Comparison of ENCODE assay signal across 21 cellular contexts in genomic region chr4:186957952-186958555, GRCh38.
DNase-seq lines count a peak whose midpoint lies in the region; ATAC-seq, FAIRE-seq and TF ChIP-seq lines count a peak whose summit lies in the region.
"Had no signal": no experiment of that assay in that cellular context is flagged by ENCODE, and none has a peak within 500 bp of the region (broad histone marks: within the 10 kb centered on the region; RNA-seq: fewer than 3 reads in every experiment).

No MANE protein-coding gene starts in this region.

- no peaks in the 10 kb centered on the region for H3F3A ChIP-seq in neural progenitor cell (ENCODE audit: low read depth)

- peaks cover 12% of the 10 kb centered on the region for H3K4me1 ChIP-seq in neural progenitor cell
- H3K4me1 ChIP-seq: HAP-1 had no signal

- H3K27ac Mint-ChIP-seq in neural progenitor cell: no peak overlapping the region
- no peak overlapping the region for H3K27ac Mint-ChIP-seq in activated naive CD4-positive, alpha-beta T cell treated with anti-CD3 and anti-CD28 coated beads for 36 hours
- H3K27ac Mint-ChIP-seq: CD14-positive monocyte had no signal

- CTCF ChIA-PET in activated naive CD4-positive, alpha-beta T cell treated with anti-CD3 and anti-CD28 coated beads for 36 hours (lab: Charles Lee): no interaction called here
- CTCF ChIA-PET in GM10248 (lab: Yijun Ruan, JAX): no interaction called here

- DNase-seq in EH (ENCODE audit: low read depth) (peak; percentile 41), RCC 7860 (ENCODE audit: low spot score) (peak; percentile 33), epithelial cell of esophagus (ENCODE audit: low read depth) (peak; percentile 59), neural progenitor cell (ENCODE audit: low spot score) (peak; percentile 37), GM10248 (ENCODE audit: extremely low spot score) (no peak)
- DNase-seq in activated naive CD4-positive, alpha-beta T cell (lab: John Stamatoyannopoulos, UW): no peak
- no peak for DNase-seq in activated naive CD4-positive, alpha-beta T cell treated with anti-CD3 and anti-CD28 coated beads for 36 hours
- DNase-seq: AML-193, COR-L47, DMS153, KBM-7, NCI-H1048, NCI-H1436 treated with DMSO at 0.1 percent for 48 hours, NCI-H2029 treated with DMSO at 0.1 percent for 48 hours, NCI-H2171 treated with DMSO at 0.1 percent for 48 hours, NCI-H510A, Right ventricle myocardium superior had no signal

- no peaks in the 10 kb centered on the region for H3K9me3 ChIP-seq in neural progenitor cell (ENCODE audit: low read depth)
- H3K9me3 ChIP-seq: HAP-1 had no signal

- peaks cover 3% of the 10 kb centered on the region for H3K4me1 Mint-ChIP-seq in neural progenitor cell
- no peaks in the 10 kb centered on the region for H3K4me1 Mint-ChIP-seq in activated naive CD4-positive, alpha-beta T cell treated with anti-CD3 and anti-CD28 coated beads for 36 hours (ENCODE audit: low read depth)
- H3K4me1 Mint-ChIP-seq: CD14-positive monocyte had no signal

- no peak for ATAC-seq in HG03095 (IDR thresholded peaks at IDR 0.05; ENCODE audit: unreplicated experiment)

- no peaks in the 10 kb centered on the region for H4K20me1 ChIP-seq in neural progenitor cell (ENCODE audit: low read depth)

- no peaks in the 10 kb centered on the region for H3K9me3 Mint-ChIP-seq in neural progenitor cell
- no peaks in the 10 kb centered on the region for H3K9me3 Mint-ChIP-seq in activated naive CD4-positive, alpha-beta T cell treated with anti-CD3 and anti-CD28 coated beads for 36 hours

- H3K36me3 ChIP-seq in neural progenitor cell: no peaks in the 10 kb centered on the region
- H3K36me3 ChIP-seq: HAP-1 had no signal

- H3K27ac ChIP-seq in neural progenitor cell: no peak overlapping the region
- H3K27ac ChIP-seq: SK-N-MC had no signal

- H2AFZ ChIP-seq in neural progenitor cell (replicated peaks): no peak overlapping the region

- FAIRE-seq in RCC 7860 (lab: Jason Lieb, UNC): peak; percentile 81

- no peak overlapping the region for H3K4me3 Mint-ChIP-seq in neural progenitor cell
- H3K4me3 Mint-ChIP-seq in activated naive CD4-positive, alpha-beta T cell treated with anti-CD3 and anti-CD28 coated beads for 36 hours: no peak overlapping the region
- H3K4me3 Mint-ChIP-seq: CD14-positive monocyte had no signal

- no peak for TF ChIP-seq CTCF in epithelial cell of esophagus (IDR thresholded peaks at IDR 0.05; ENCODE audit: insufficient read depth, low read depth, low read length, missing control alignments)
- no peak for TF ChIP-seq CTCF in neural progenitor cell (IDR thresholded peaks at IDR 0.05)
- TF ChIP-seq CTCF in GM10248 (IDR thresholded peaks at IDR 0.05; ENCODE audit: control extremely low read depth, extremely low read depth, low read depth, missing control alignments): no peak

- H3K4me2 ChIP-seq in neural progenitor cell: no peak overlapping the region

- no peaks in the 10 kb centered on the region for H3K79me2 ChIP-seq in neural progenitor cell (ENCODE audit: low read depth)

- H3K4me3 ChIP-seq in epithelial cell of esophagus (ENCODE audit: low read length): no peak overlapping the region
- no peak overlapping the region for H3K4me3 ChIP-seq in neural progenitor cell
- H3K4me3 ChIP-seq: HAP-1, SK-N-MC had no signal

- no peak overlapping the region for H3K9ac ChIP-seq in neural progenitor cell

- no peaks in the 10 kb centered on the region for H3K27me3 Mint-ChIP-seq in neural progenitor cell (ENCODE audit: insufficient read depth, low read depth)
- no peaks in the 10 kb centered on the region for H3K27me3 Mint-ChIP-seq in activated naive CD4-positive, alpha-beta T cell treated with anti-CD3 and anti-CD28 coated beads for 36 hours (ENCODE audit: low read depth)

- H3K36me3 Mint-ChIP-seq in neural progenitor cell: no peaks in the 10 kb centered on the region
- H3K36me3 Mint-ChIP-seq in activated naive CD4-positive, alpha-beta T cell treated with anti-CD3 and anti-CD28 coated beads for 36 hours (ENCODE audit: low read depth): no peaks in the 10 kb centered on the region
- H3K36me3 Mint-ChIP-seq: CD14-positive monocyte had no signal

- POLR2A ChIA-PET in GM10248 (lab: Yijun Ruan, JAX): no interaction called here

- intact Hi-C loops in activated naive CD4-positive, alpha-beta T cell treated with anti-CD3 and anti-CD28 coated beads for 36 hours (cut with micrococcal nuclease): no loop called here

- H3K27me3 ChIP-seq in neural progenitor cell: no peaks in the 10 kb centered on the region

Comparison
In these comparisons a context has a peak if more than half of its experiments do, and no peak if none do; other contexts are left out.
1. DNase-seq: peak in EH (single experiment), RCC 7860 (single experiment), epithelial cell of esophagus (single experiment) and neural progenitor cell (single experiment); none in activated naive CD4-positive, alpha-beta T cell (0 of 4), activated naive CD4-positive, alpha-beta T cell treated with anti-CD3 and anti-CD28 coated beads for 36 hours (single experiment) and GM10248 (single experiment).